In genomic region chr12:116737774-116738657, GRCh38 we compare ENCODE assay signal across 8 cellular contexts. TPM values are rescaled to one million over a fixed set of nuclear protein-coding genes. Genes with fewer than 3 reads are reported as not detected.
A peak's percentile ranks its signal among the peaks of the same experiment; 100 is the strongest.
DNase-seq lines count a peak whose midpoint lies in the region; ATAC-seq, FAIRE-seq and TF ChIP-seq lines count a peak whose summit lies in the region.

Gene RNFT2, plus strand, starts transcription at chr12:116738315. Its CDS starts 2,183 bp downstream, at chr12:116740498.
A gene with protein sequence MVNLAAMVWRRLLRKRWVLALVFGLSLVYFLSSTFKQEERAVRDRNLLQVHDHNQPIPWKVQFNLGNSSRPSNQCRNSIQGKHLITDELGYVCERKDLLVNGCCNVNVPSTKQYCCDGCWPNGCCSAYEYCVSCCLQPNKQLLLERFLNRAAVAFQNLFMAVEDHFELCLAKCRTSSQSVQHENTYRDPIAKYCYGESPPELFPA (minus strand): TSS chr12:116738069. CDS start chr12:116737900, 169 bp downstream.

- no peaks in the 10 kb centered on the region for H4K20me1 ChIP-seq in mammary epithelial cell (ENCODE audit: insufficient read depth, low read length)

- peak within 1 kb of the TSS; percentile 92 for H2AFZ ChIP-seq in mammary epithelial cell (ENCODE audit: low read depth, low read length)

- H3K27me3 ChIP-seq in mammary epithelial cell (ENCODE audit: insufficient read depth, low read length) (no peaks in the 10 kb centered on the region), small intestine (ENCODE audit: control insufficient read depth in 2 of 2, insufficient read depth in 2 of 2, low read length in 2 of 2) (no peaks in the 10 kb centered on the region)

- 1% methylated on average over 17 of the region's 80 CpGs for WGBS in mammary epithelial cell (ENCODE audit: low coverage, missing lambda C conversion rate)
- 0% methylated on average over 50 to 80 of the region's 80 CpGs for WGBS in small intestine, 3 donors

- H3K4me3 ChIP-seq in mammary epithelial cell (replicated peaks in 1 of 3; ENCODE audit: insufficient read depth in 1 of 3, low read depth in 2 of 3, low read length in 3 of 3) (peak within 1 kb of the TSS; percentile 63 to 94 (median 80)), small intestine (ENCODE audit: low read depth in 1 of 2, low read length in 2 of 2) (peak within 1 kb of the TSS; percentile 64 to 83)

- peak within 1 kb of the TSS; percentile 62 for H3K9ac ChIP-seq in mammary epithelial cell (ENCODE audit: insufficient read depth, low read length)

- H3K36me3 ChIP-seq in mammary epithelial cell (ENCODE audit: insufficient read depth, low read length) (peaks cover 4% of the 10 kb centered on the region), small intestine (ENCODE audit: control insufficient read depth in 2 of 2, insufficient read depth in 2 of 2, low read length in 2 of 2) (peaks cover 3 to 4% of the 10 kb centered on the region in 2 donors)

- H3K4me1 ChIP-seq in mammary epithelial cell (ENCODE audit: insufficient read depth, low read length) (peaks cover 5% of the 10 kb centered on the region), small intestine (ENCODE audit: control insufficient read depth in 2 of 2, insufficient read depth in 1 of 2, low read depth in 1 of 2, low read length in 1 of 2) (peaks cover 0 to 4% of the 10 kb centered on the region in 2 donors)

- peaks cover 36% of the 10 kb centered on the region for H3K79me2 ChIP-seq in mammary epithelial cell (ENCODE audit: insufficient read depth, low read length)

- H3K9me3 ChIP-seq in mammary epithelial cell (replicated peaks; ENCODE audit: insufficient read depth, low read length) (no peaks in the 10 kb centered on the region), small intestine (ENCODE audit: control insufficient read depth, low read depth) (no peaks in the 10 kb centered on the region)

- no TSS peak for BruUV-seq in mammary epithelial cell (replicated peaks; lab: Mats Ljungman, UMichigan)

- peak; percentile 96 for ATAC-seq in GM18867 (IDR thresholded peaks at IDR 0.05; ENCODE audit: unreplicated experiment)
- ATAC-seq in HG03103 (IDR thresholded peaks at IDR 0.05; ENCODE audit: low read depth, unreplicated experiment) = peak; percentile 93

- peak within 1 kb of the TSS; percentile 93 for H3K4me2 ChIP-seq in mammary epithelial cell (ENCODE audit: insufficient read depth, low read depth, low read length)

- dilution Hi-C loops in mammary epithelial cell (cut with HindIII; ENCODE audit: low sequenced_read_pairs) = no loop called here

- FAIRE-seq in small intestine (lab: Jason Lieb, UNC) = no peak

- H3K27ac ChIP-seq in VCaP (peak within 1 kb of the TSS; percentile 80), mammary epithelial cell (ENCODE audit: insufficient read depth, low read depth, low read length) (peak within 1 kb of the TSS; percentile 33), small intestine (ENCODE audit: low read depth in 1 of 2, low read length in 1 of 2) (peak within 1 kb of the TSS; percentile 34 to 71)

- peak; percentile 100 for DNase-seq in ACHN
- peak; percentile 99 for DNase-seq in NCI-H2171 treated with DMSO at 0.1 percent for 48 hours (lab: John Stamatoyannopoulos, UW)
- DNase-seq in mammary epithelial cell = peak; percentile 99
- peak; percentile 100 for DNase-seq in iPS-NIHi11 (ENCODE audit: low spot score)
- peak; percentile 100 for DNase-seq in small intestine

- CTCF ChIA-PET in mammary epithelial cell (lab: Charles Lee; ENCODE audit: low non-redundant PET) = no interaction called here

- intact Hi-C loops in mammary epithelial cell (cut with micrococcal nuclease) = loop anchor here (1.0 to 5.0 kb wide), 3 partner anchors 26 to 174 kb away; partner anchors contain the start of gene FBXW8

- in situ Hi-C loops in ACHN (cut with HindIII; ENCODE audit: low pct_ligation_motif_present, low pct_unique_long_range_greater_than_20kb, low sequenced_read_pairs) = no loop called here
- in situ Hi-C loops in mammary epithelial cell (cut with MboI; ENCODE audit: low sequenced_read_pairs in 2 of 2) = no loop called here

- TF ChIP-seq CTCF in VCaP (conservative IDR thresholded peaks at IDR 0.05) (peak; percentile 47), mammary epithelial cell (conservative IDR thresholded peaks at IDR 0.05 in 1 of 2, IDR thresholded peaks at IDR 0.05 in 1 of 2; ENCODE audit: extremely low read depth in 1 of 2, insufficient read depth in 1 of 2, low read depth in 1 of 2, low read length in 2 of 2) (no peak)

RNA-seq across cellular contexts. Expression of gene RNFT2, which starts in this region (rescaled TPM):
- total RNA-seq in mammary epithelial cell = 1 to 10 TPM; 2.0 to 3.0 TPM
- polyA plus RNA-seq in mammary epithelial cell = 0.57 TPM
- not detected for polyA minus RNA-seq in mammary epithelial cell
- 1 to 10 TPM in 1 of 3 donors, under 1 TPM in 2; 0.45 to 2.4 (median 0.54) TPM for polyA plus RNA-seq in small intestine

RNA-seq across cellular contexts. Expression of the second gene that starts in this region (rescaled TPM):
- total RNA-seq in mammary epithelial cell = 10 to 100 TPM; 31.2 to 45.0 TPM
- polyA plus RNA-seq in mammary epithelial cell (15.1 TPM), small intestine (10 to 100 TPM; 10.3 to 17.3 (median 15.4) TPM)
- 34.8 TPM for polyA minus RNA-seq in mammary epithelial cell

Comparison
In these comparisons a context has a peak if more than half of its experiments do, and no peak if none do; other contexts are left out.
1. Peak in every context shown above with its lines: DNase-seq, ATAC-seq, H3K4me3 ChIP-seq and H3K27ac ChIP-seq.